ENCODE assay signal across 19 cellular contexts in the genomic region with DNA sequence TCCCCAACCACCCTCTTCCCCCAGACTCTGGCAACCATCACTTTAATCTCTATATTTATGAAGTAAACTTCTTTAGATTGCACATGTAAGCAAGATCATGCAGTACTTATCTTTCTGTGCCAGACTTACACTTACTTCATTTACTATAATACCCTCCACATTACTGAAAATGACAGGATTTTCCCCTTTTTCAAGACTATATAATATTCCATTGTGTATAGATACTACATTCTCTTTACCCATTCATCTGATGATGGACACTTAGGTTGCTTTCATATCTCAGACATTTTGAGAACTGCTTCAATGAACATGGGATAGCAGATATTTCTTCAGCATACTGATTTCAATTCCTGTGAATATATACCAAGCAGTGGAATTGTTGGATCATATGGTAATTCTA. TPM values are rescaled to one million over a fixed set of nuclear protein-coding genes. Genes with fewer than 3 reads are reported as not detected.
DNase-seq lines count a peak whose midpoint lies in the region; ATAC-seq, FAIRE-seq and TF ChIP-seq lines count a peak whose summit lies in the region.
"Had no signal": no experiment of that assay in that cellular context is flagged by ENCODE, and none has a peak within 500 bp of the region (broad histone marks: within the 10 kb centered on the region; RNA-seq: fewer than 3 reads in every experiment).

No MANE protein-coding gene starts in this region.

- CTCF ChIA-PET in PC-3 (lab: Charles Lee) (no interaction called here), mammary epithelial cell (lab: Charles Lee; ENCODE audit: low non-redundant PET) (no interaction called here), RWPE1 (lab: Yijun Ruan, JAX) (interaction anchor here (0.8 kb wide), 1 partner anchor 279 kb away, joined by 3 read pairs; no protein-coding TSS in a partner anchor)

- H3K9ac ChIP-seq in PC-3 (ENCODE audit: low read length) (no peak overlapping the region), mammary epithelial cell (ENCODE audit: insufficient read depth, low read length) (no peak overlapping the region), keratinocyte (ENCODE audit: control insufficient read depth, extremely low read depth, insufficient read depth, low read length) (no peak overlapping the region)

- H3K79me2 ChIP-seq in PC-3 (ENCODE audit: low read length) (peaks cover 90% of the 10 kb centered on the region), mammary epithelial cell (ENCODE audit: insufficient read depth, low read length) (peaks cover 85% of the 10 kb centered on the region), keratinocyte (ENCODE audit: control insufficient read depth, insufficient read depth, low read length) (peaks cover 86% of the 10 kb centered on the region)

- H3K4me3 ChIP-seq in PC-3 (ENCODE audit: low read length) (no peak overlapping the region), mammary epithelial cell (replicated peaks in 1 of 3; ENCODE audit: insufficient read depth in 1 of 3, low read depth in 2 of 3, low read length in 3 of 3) (no peak overlapping the region), keratinocyte (ENCODE audit: control insufficient read depth in 2 of 3, extremely low read depth in 1 of 3, insufficient read depth in 2 of 3, low read depth in 1 of 3, low read length in 3 of 3) (no peak overlapping the region)
- H3K4me3 ChIP-seq: GM12878, HAP-1 had no signal

- POLR2A ChIA-PET in PC-3 (lab: Charles Lee; ENCODE audit: unreplicated experiment) (no interaction called here), RWPE1 (lab: Yijun Ruan, JAX; ENCODE audit: low non-redundant PET) (no interaction called here)

- no peak for DNase-seq in HFFc6
- no peak for DNase-seq in PC-3
- no peak for DNase-seq in mammary epithelial cell
- DNase-seq in keratinocyte (ENCODE audit: low read depth, low spot score): no peak
- no peak for DNase-seq in NCI-H2227 (lab: John Stamatoyannopoulos, UW; ENCODE audit: unreplicated experiment)
- no peak for DNase-seq in UCSD-AML1 (lab: John Stamatoyannopoulos, UW; ENCODE audit: unreplicated experiment)
- no peak for DNase-seq in Ammon's horn (ENCODE audit: low spot score)
- DNase-seq in RWPE1 (ENCODE audit: low spot score): no peak
- DNase-seq: Calu3; CD8-positive, alpha-beta T cell; DMS 273 treated with DMSO at 0.1 percent for 48 hours; DMS53; DND-41 had no signal

- in situ Hi-C loops in mammary epithelial cell (cut with MboI; ENCODE audit: low sequenced_read_pairs in 2 of 2): loop anchor here in 1 of 2 donors (25.0 kb wide), 2 partner anchors 210 to 240 kb away; no protein-coding TSS in a partner anchor

- no peaks in the 10 kb centered on the region for H3K9me1 ChIP-seq in keratinocyte (ENCODE audit: control insufficient read depth, extremely low read depth, insufficient read depth, low read length)

- H3K4me2 ChIP-seq in PC-3 (ENCODE audit: low read length) (peak overlapping the region; percentile 6; the same call in 1 of the 2 replicates), mammary epithelial cell (ENCODE audit: insufficient read depth, low read depth, low read length) (no peak overlapping the region), keratinocyte (ENCODE audit: control insufficient read depth, extremely low read depth, insufficient read depth, low read depth, low read length) (no peak overlapping the region)

- dilution Hi-C loops in mammary epithelial cell (cut with HindIII; ENCODE audit: low sequenced_read_pairs): no loop called here
- dilution Hi-C loops in keratinocyte (cut with MboI; ENCODE audit: extremely low pct_ligation_motif_present, low sequenced_read_pairs): no loop called here

- no peaks in the 10 kb centered on the region for H4K20me1 ChIP-seq in PC-3 (ENCODE audit: low read length)
- H4K20me1 ChIP-seq in mammary epithelial cell (ENCODE audit: insufficient read depth, low read length): no peaks in the 10 kb centered on the region
- no peaks in the 10 kb centered on the region for H4K20me1 ChIP-seq in keratinocyte (ENCODE audit: control insufficient read depth, extremely low read depth, insufficient read depth, low read length)

- H3K27me3 Mint-ChIP-seq in HFFc6 (ENCODE audit: insufficient read depth): no peaks in the 10 kb centered on the region

- no TSS peak for BruUV-seq in PC-3 (replicated peaks; lab: Mats Ljungman, UMichigan)
- no TSS peak for BruUV-seq in mammary epithelial cell (replicated peaks; lab: Mats Ljungman, UMichigan)

- H3K36me3 ChIP-seq in PC-3 (ENCODE audit: low read depth, low read length) (no peaks in the 10 kb centered on the region), mammary epithelial cell (ENCODE audit: insufficient read depth, low read length) (no peaks in the 10 kb centered on the region), keratinocyte (ENCODE audit: control insufficient read depth in 2 of 2, extremely low read depth in 1 of 2, insufficient read depth in 2 of 2, low read length in 2 of 2) (no peaks in the 10 kb centered on the region)

- intact Hi-C loops in PC-3 (cut with micrococcal nuclease) (no loop called here), mammary epithelial cell (cut with micrococcal nuclease) (loop anchor here (1.0 to 10.0 kb wide), 4 partner anchors 10 to 183 kb away; no protein-coding TSS in a partner anchor)

- peaks cover 53% of the 10 kb centered on the region for H3K4me1 Mint-ChIP-seq in HFFc6 (ENCODE audit: low read depth)

- TF ChIP-seq CTCF in HFFc6 (IDR thresholded peaks at IDR 0.05) (no peak), PC-3 (conservative IDR thresholded peaks at IDR 0.05; ENCODE audit: low read depth, low read length) (no peak), mammary epithelial cell (conservative IDR thresholded peaks at IDR 0.05 in 1 of 2, IDR thresholded peaks at IDR 0.05 in 1 of 2; ENCODE audit: extremely low read depth in 1 of 2, insufficient read depth in 1 of 2, low read depth in 1 of 2, low read length in 2 of 2) (no peak), keratinocyte (optimal IDR thresholded peaks at IDR 0.05 in 1 of 3, IDR thresholded peaks at IDR 0.05 in 1 of 3, conservative IDR thresholded peaks at IDR 0.05 in 1 of 3; ENCODE audit: extremely low read depth in 1 of 3, insufficient read depth in 2 of 3, low read length in 3 of 3) (no peak), RWPE1 (conservative IDR thresholded peaks at IDR 0.05; ENCODE audit: low read depth) (no peak)

- no peaks in the 10 kb centered on the region for H3K9me2 ChIP-seq in PC-3 (replicated peaks; ENCODE audit: low read length)

- no peaks in the 10 kb centered on the region for H3F3A ChIP-seq in PC-3 (ENCODE audit: low read length, unreplicated experiment)

- ATAC-seq in PC-3: no peak
- ATAC-seq: CD8-positive, alpha-beta T cell; GM12878; HepG2 had no signal

- FAIRE-seq in keratinocyte (lab: Jason Lieb, UNC): peak; percentile 20
- FAIRE-seq: GM12878, GM19239, HepG2 had no signal

- no peaks in the 10 kb centered on the region; the same call in 1 of the 2 replicates for H3K36me3 Mint-ChIP-seq in HFFc6 (ENCODE audit: low read depth)

- peak overlapping the region; percentile 53; the same call in 1 of the 2 replicates for H3K27ac Mint-ChIP-seq in HFFc6
- H3K27ac Mint-ChIP-seq: B cell; CD8-positive, alpha-beta T cell had no signal

- H3K4me3 Mint-ChIP-seq in HFFc6: no peak overlapping the region
- H3K4me3 Mint-ChIP-seq: B cell; CD8-positive, alpha-beta T cell had no signal

- H3K4me1 ChIP-seq in PC-3 (ENCODE audit: insufficient read depth, low read length) (peaks cover 54% of the 10 kb centered on the region), mammary epithelial cell (ENCODE audit: insufficient read depth, low read length) (peaks cover 28% of the 10 kb centered on the region), keratinocyte (ENCODE audit: control insufficient read depth, extremely low read depth, insufficient read depth, low read length) (peaks cover 32% of the 10 kb centered on the region)

- H2AFZ ChIP-seq in PC-3 (ENCODE audit: low read length) (no peak overlapping the region), mammary epithelial cell (ENCODE audit: low read depth, low read length) (no peak overlapping the region), keratinocyte (ENCODE audit: control insufficient read depth, low read length) (no peak overlapping the region)

- no peaks in the 10 kb centered on the region for H3K27me3 ChIP-seq in PC-3 (ENCODE audit: low read length)
- H3K27me3 ChIP-seq in mammary epithelial cell (ENCODE audit: insufficient read depth, low read length): no peaks in the 10 kb centered on the region
- no peaks in the 10 kb centered on the region for H3K27me3 ChIP-seq in keratinocyte (ENCODE audit: control insufficient read depth, extremely low read depth, insufficient read depth, low read length)

- H3K27ac ChIP-seq in PC-3 (ENCODE audit: low read length): peak overlapping the region; percentile 47
- peak overlapping the region; percentile 5 for H3K27ac ChIP-seq in mammary epithelial cell (ENCODE audit: insufficient read depth, low read depth, low read length)
- peak overlapping the region; percentile 50 for H3K27ac ChIP-seq in keratinocyte (ENCODE audit: control insufficient read depth, insufficient read depth, low read length)
- H3K27ac ChIP-seq in RWPE1: no peak overlapping the region
- H3K27ac ChIP-seq: BLaER1 treated with 17β-estradiol and CSF1 and Interleukin-3, amounts not matched to agents 10 nM and 100 nM had no signal

- H3K9me3 ChIP-seq in PC-3 (ENCODE audit: low read length) (no peaks in the 10 kb centered on the region), mammary epithelial cell (replicated peaks; ENCODE audit: insufficient read depth, low read length) (no peaks in the 10 kb centered on the region), keratinocyte (ENCODE audit: control insufficient read depth, low read depth, low read length) (no peaks in the 10 kb centered on the region)
- H3K9me3 ChIP-seq: BLaER1 treated with 17β-estradiol and CSF1 and Interleukin-3, amounts not matched to agents 10 nM and 100 nM; HAP-1 had no signal

- no peaks in the 10 kb centered on the region for H3K9me3 Mint-ChIP-seq in HFFc6
- H3K9me3 Mint-ChIP-seq: CD8-positive, alpha-beta T cell had no signal

RNA-seq across cellular contexts. Expression of a gene that starts 4.4 kb away (rescaled TPM):
- total RNA-seq in HFFc6 (2021; fragmentation: NEBNext Ultra II Directional; extraction: Animal tissue kit (Norgen Biotek cat#: 25700)): 1 to 10 TPM; 2.2 to 3.9 (median 3.3) TPM
- total RNA-seq in PC-3 (2014; rRNA removed) (21.8 and 25.4 TPM in 2 replicates), mammary epithelial cell (10 to 100 TPM in 1 of 2 donors, 1 to 10 TPM in 1; 7.5 to 22.2 TPM)
- polyA plus RNA-seq in mammary epithelial cell (8.7 TPM), keratinocyte (6.2 to 18.9 TPM (median 13.9 TPM) in 3 replicates)
- polyA minus RNA-seq in mammary epithelial cell (58.4 TPM), keratinocyte (16.6 to 61.7 TPM (median 17.1 TPM) in 3 replicates)
- 11.2 TPM for polyA plus RNA-seq in keratinocyte (2011; ENCODE audit: low read depth)
- 5.1 and 6.2 TPM in 2 replicates for polyA plus RNA-seq in keratinocyte (2011; cell fraction: cytosol; rRNA removed)
- 15.0 and 20.8 TPM in 2 replicates for polyA plus RNA-seq in keratinocyte (2011; cell fraction: nucleus; rRNA removed)
- polyA plus RNA-seq in keratinocyte (2012; ENCODE audit: low replicate concordance): 1.5 and 12.2 TPM in 2 replicates
- 10.4 TPM for polyA minus RNA-seq in keratinocyte (2011; cell fraction: cytosol; rRNA and poly(A)+ RNA removed)
- 31.2 and 76.5 TPM in 2 replicates for polyA minus RNA-seq in keratinocyte (2011; cell fraction: nucleus; rRNA and poly(A)+ RNA removed)

RNA-seq across cellular contexts. Expression of a gene that starts 4.7 kb away (rescaled TPM):
- 10 to 100 TPM in 5 of 6 experiments, 1 to 10 TPM in 1; 9.5 to 14.6 (median 13.5) TPM for total RNA-seq in HFFc6 (2021; fragmentation: NEBNext Ultra II Directional; extraction: Animal tissue kit (Norgen Biotek cat#: 25700))
- total RNA-seq in PC-3 (2014; rRNA removed) (8.7 and 14.0 TPM in 2 replicates), mammary epithelial cell (10 to 100 TPM; 18.9 to 36.0 TPM)
- polyA plus RNA-seq in mammary epithelial cell (11.8 TPM), keratinocyte (13.2 to 20.2 TPM (median 14.3 TPM) in 3 replicates)
- polyA minus RNA-seq in mammary epithelial cell (not detected), keratinocyte (0.98 to 20.5 TPM (median 13.2 TPM) in 3 replicates)
- 53.8 TPM for polyA plus RNA-seq in keratinocyte (2011; ENCODE audit: low read depth)
- 14.5 and 21.6 TPM in 2 replicates for polyA plus RNA-seq in keratinocyte (2011; cell fraction: cytosol; rRNA removed)
- 7.5 and 11.5 TPM in 2 replicates for polyA plus RNA-seq in keratinocyte (2011; cell fraction: nucleus; rRNA removed)
- polyA plus RNA-seq in keratinocyte (2012; ENCODE audit: low replicate concordance): 15.4 and 28.9 TPM in 2 replicates
- polyA minus RNA-seq in keratinocyte (2011; cell fraction: cytosol; rRNA and poly(A)+ RNA removed): 30.3 TPM
- polyA minus RNA-seq in keratinocyte (2011; cell fraction: nucleus; rRNA and poly(A)+ RNA removed): 13.2 and 19.5 TPM in 2 replicates
